Comparison of ENCODE assay signal across 11 cellular contexts in the genomic region with DNA sequence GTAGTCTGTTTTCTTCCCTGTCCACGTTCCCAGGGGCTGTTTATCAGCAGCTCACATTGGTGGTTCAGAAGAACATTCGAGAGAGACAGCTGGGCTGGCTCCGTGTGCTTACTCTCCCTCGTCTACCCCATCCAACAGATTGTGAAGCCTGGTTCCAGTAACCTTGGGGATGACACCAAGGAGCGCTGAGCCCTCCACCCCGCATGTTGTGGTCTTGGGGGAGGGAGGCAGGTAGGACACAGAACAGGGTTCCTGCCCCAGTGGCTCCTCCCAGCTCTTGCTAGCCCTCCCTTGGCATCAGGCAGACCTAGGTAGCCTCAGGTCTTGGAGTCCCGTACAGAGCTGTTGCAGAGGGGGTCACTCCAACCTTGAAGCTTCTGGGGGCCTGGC. TPM values are rescaled to one million over a fixed set of nuclear protein-coding genes. Genes with fewer than 3 reads are reported as not detected.
DNase-seq lines count a peak whose midpoint lies in the region; ATAC-seq and TF ChIP-seq lines count a peak whose summit lies in the region.
"Had no signal": no experiment of that assay in that cellular context is flagged by ENCODE, and none has a peak within 500 bp of the region (broad histone marks: within the 10 kb centered on the region; RNA-seq: fewer than 3 reads in every experiment).

No MANE protein-coding gene starts in this region.

- no peak overlapping the region for H3K4me3 ChIP-seq in suprapubic skin
- H3K4me3 ChIP-seq: HAP-1 had no signal

- H3K27ac Mint-ChIP-seq in activated B cell treated with CpG ODN at 0.5 μM for 24 hours (peak overlapping the region; percentile 92), immature natural killer cell (peak overlapping the region; percentile 92 to 99 (median 95))

- WGBS in suprapubic skin = 28% methylated on average over 4 of the region's 7 CpGs

- H3K36me3 Mint-ChIP-seq in activated T-cell treated with anti-CD3 and anti-CD28 coated beads, Interleukin-2, amount 50 U/mL, for 4 hours (ENCODE audit: insufficient read depth) = peaks cover 16% of the 10 kb centered on the region
- H3K36me3 Mint-ChIP-seq in activated B cell treated with CpG ODN at 0.5 μM for 24 hours (ENCODE audit: low read depth) = peaks cover 34% of the 10 kb centered on the region
- peaks cover 6 to 21% (median 8%) of the 10 kb centered on the region in 3 donors for H3K36me3 Mint-ChIP-seq in immature natural killer cell

- H3K4me1 ChIP-seq in suprapubic skin = peaks cover 99% of the 10 kb centered on the region

- peak overlapping the region; percentile 91 for H3K27ac ChIP-seq in suprapubic skin
- H3K27ac ChIP-seq: C4-2B had no signal

- POLR2A ChIA-PET in activated B cell treated with CpG ODN at 0.5 μM for 24 hours (lab: Charles Lee) = interaction anchor here (1.1 to 1.3 kb wide), 4 partner anchors 14 to 93 kb away, joined by 3 to 6 read pairs (median 3); no protein-coding TSS in a partner anchor

- ATAC-seq in activated T-cell treated with anti-CD3 and anti-CD28 coated beads, Interleukin-2, amount 50 U/mL, for 4 hours = no peak
- no peak for ATAC-seq in activated B cell treated with CpG ODN at 0.5 μM for 24 hours (ENCODE audit: low read depth)

- no peak for DNase-seq in activated T-cell treated with anti-CD3 and anti-CD28 coated beads, Interleukin-2, amount 50 U/mL, for 4 hours
- no peak for DNase-seq in activated T-cell treated with anti-CD3 and anti-CD28 coated beads, Interleukin-2, amount 50 U/mL, for 1 hour
- DNase-seq in activated B cell treated with CpG ODN at 0.5 μM for 24 hours = no peak
- no peak for DNase-seq in immature natural killer cell
- DNase-seq in suprapubic skin (ENCODE audit: low spot score in 2 of 2) = no peak
- DNase-seq in stimulated activated CD4-positive, alpha-beta T cell treated with anti-CD3 and anti-CD28 coated beads, Interleukin-1b, Interleukin-23, amount 100 ng/mL, for 48 hours = no peak
- DNase-seq in cerebellum (ENCODE audit: low spot score) = no peak
- no peak for DNase-seq in NCI-H2081 treated with DMSO at 0.1 percent for 48 hours (lab: John Stamatoyannopoulos, UW)
- DNase-seq: NCI-H1436 had no signal

- no peak for TF ChIP-seq CTCF in activated B cell treated with CpG ODN at 0.5 μM for 24 hours (IDR thresholded peaks at IDR 0.05)
- TF ChIP-seq CTCF in suprapubic skin (IDR thresholded peaks at IDR 0.05) = no peak

- no peak for TF ChIP-seq POLR2A in suprapubic skin (IDR thresholded peaks at IDR 0.05)

- H3K27me3 Mint-ChIP-seq in activated T-cell treated with anti-CD3 and anti-CD28 coated beads, Interleukin-2, amount 50 U/mL, for 4 hours (ENCODE audit: low read depth) = no peaks in the 10 kb centered on the region
- H3K27me3 Mint-ChIP-seq in activated B cell treated with CpG ODN at 0.5 μM for 24 hours (no peaks in the 10 kb centered on the region), immature natural killer cell (ENCODE audit: low read depth in 3 of 3) (peaks cover 28 to 66% (median 29%) of the 10 kb centered on the region in 3 donors)

- no peaks in the 10 kb centered on the region for H3K27me3 ChIP-seq in suprapubic skin

- H3K4me1 Mint-ChIP-seq in activated T-cell treated with anti-CD3 and anti-CD28 coated beads, Interleukin-2, amount 50 U/mL, for 4 hours (ENCODE audit: low read depth) = peaks cover 98% of the 10 kb centered on the region
- H3K4me1 Mint-ChIP-seq in activated B cell treated with CpG ODN at 0.5 μM for 24 hours (peaks cover 100% of the 10 kb centered on the region), immature natural killer cell (peaks cover 100% of the 10 kb centered on the region in 2 donors)

- H3K4me3 Mint-ChIP-seq in activated T-cell treated with anti-CD3 and anti-CD28 coated beads, Interleukin-2, amount 50 U/mL, for 4 hours = peak overlapping the region; percentile 72
- H3K4me3 Mint-ChIP-seq in activated B cell treated with CpG ODN at 0.5 μM for 24 hours (peak overlapping the region; percentile 41), immature natural killer cell (peak overlapping the region; percentile 73 to 87 (median 81))

- no peak for TF ChIP-seq EP300 in suprapubic skin (IDR thresholded peaks at IDR 0.05)

- intact Hi-C loops in activated B cell treated with CpG ODN at 0.5 μM for 24 hours (cut with micrococcal nuclease) = loop anchor here (2.0 to 10.0 kb wide), 3 partner anchors 31 to 143 kb away; no protein-coding TSS in a partner anchor

- CTCF ChIA-PET in activated B cell treated with CpG ODN at 0.5 μM for 24 hours (lab: Charles Lee) = interaction anchor here (0.7 to 1.8 kb wide), 3 partner anchors 31 to 144 kb away, joined by 3 to 5 read pairs (median 4); no protein-coding TSS in a partner anchor

- H3K36me3 ChIP-seq in suprapubic skin = peaks cover 4% of the 10 kb centered on the region
- H3K36me3 ChIP-seq: HAP-1 had no signal

- no peaks in the 10 kb centered on the region for H3K9me3 ChIP-seq in suprapubic skin
- H3K9me3 ChIP-seq: HAP-1 had no signal

- H3K9me3 Mint-ChIP-seq in activated T-cell treated with anti-CD3 and anti-CD28 coated beads, Interleukin-2, amount 50 U/mL, for 4 hours = no peaks in the 10 kb centered on the region
- H3K9me3 Mint-ChIP-seq in activated B cell treated with CpG ODN at 0.5 μM for 24 hours = no peaks in the 10 kb centered on the region
- H3K9me3 Mint-ChIP-seq in immature natural killer cell = no peaks in the 10 kb centered on the region

RNA-seq across cellular contexts. Expression of gene KLF13, which starts 33.1 kb away (rescaled TPM):
- total RNA-seq in activated T-cell treated with anti-CD3 and anti-CD28 coated beads, Interleukin-2, amount 50 U/mL, for 4 hours = 10 to 100 TPM; 75.0 to 82.8 (median 81.8) TPM
- total RNA-seq in activated B cell treated with CpG ODN at 0.5 μM for 24 hours = 177 and 178 TPM in 2 replicates
- 10 to 100 TPM; 24.7 to 89.9 (median 47.2) TPM for polyA plus RNA-seq in immature natural killer cell
- 100 to 1,000 TPM; 141 to 162 (median 145) TPM for total RNA-seq in suprapubic skin
- total RNA-seq in cerebellum = 28.9 TPM
